ENCODE assay signal across 25 cellular contexts in the genomic region with DNA sequence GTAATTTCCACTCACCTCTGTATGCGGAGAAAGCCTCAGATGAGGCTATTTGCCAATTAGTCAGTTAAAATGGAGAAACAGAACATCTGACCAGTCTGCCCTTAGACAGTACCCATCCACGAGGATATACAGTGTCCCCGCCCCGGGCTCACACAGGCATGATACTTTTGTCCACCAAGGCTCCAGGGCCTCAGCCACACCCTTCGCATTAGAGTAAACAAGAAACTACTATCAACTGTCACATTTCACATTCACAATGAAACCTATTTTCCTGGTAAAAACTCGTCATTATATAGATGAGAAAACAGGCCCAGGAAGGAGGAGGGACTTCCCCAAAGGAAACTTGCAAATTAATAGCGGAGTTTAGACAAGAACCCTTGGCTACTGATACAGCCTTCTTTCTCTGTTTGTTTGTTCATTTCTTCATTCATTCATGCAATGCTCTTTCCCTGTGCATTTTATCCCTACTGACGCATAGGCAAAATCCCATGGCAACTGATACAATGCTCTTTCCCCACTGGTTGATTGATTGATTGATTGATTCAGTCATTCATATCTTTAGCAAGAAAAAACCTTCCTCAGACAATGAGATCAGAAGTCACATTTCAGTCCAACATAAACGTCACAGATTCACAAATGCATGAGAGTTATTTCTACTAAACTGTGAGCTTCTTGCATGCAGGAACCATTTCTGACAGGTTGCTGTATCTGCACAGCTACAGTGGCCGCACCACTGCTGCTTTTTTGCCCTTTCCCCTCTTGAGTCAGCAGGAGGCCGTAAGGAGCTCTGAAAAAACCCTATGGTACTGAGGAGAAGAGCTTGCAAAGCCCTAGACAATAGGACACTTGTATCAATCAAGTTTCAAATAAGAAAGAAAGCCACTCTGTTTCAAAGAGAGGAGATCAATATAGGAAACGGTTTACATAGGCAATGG.
A peak's percentile ranks its signal among the peaks of the same experiment; 100 is the strongest.
DNase-seq lines count a peak whose midpoint lies in the region; ATAC-seq and TF ChIP-seq lines count a peak whose summit lies in the region.
"Had no signal": no experiment of that assay in that cellular context is flagged by ENCODE, and none has a peak within 500 bp of the region (broad histone marks: within the 10 kb centered on the region; RNA-seq: fewer than 3 reads in every experiment).

No MANE protein-coding gene starts in this region.

- H3K36me3 Mint-ChIP-seq in activated T-helper 2 cell treated with anti-CD3 and anti-CD28 coated beads, Interferon-gamma antibody, Interleukin-2, Interleukin-4, amounts not matched to agents 10 μg/mL and 5 μg/mL and 100 μg/mL, durations not matched to agents 14 hours and 24 hours and 36 hours (ENCODE audit: low read depth), result peaks cover 3% of the 10 kb centered on the region
- no peaks in the 10 kb centered on the region for H3K36me3 Mint-ChIP-seq in neural progenitor cell
- H3K36me3 Mint-ChIP-seq: activated naive CD4-positive, alpha-beta T cell treated with anti-CD3 and anti-CD28 coated beads, Interleukin-2, amount 50 U/mL, for 24 hours; stimulated activated memory B cell treated with anti-CD40 and anti-IgM and Interleukin-4, amounts not matched to agents 10 μg/mL and 1 μg/mL and 100 μg/mL, for 72 hours had no signal

- DNase-seq in activated naive CD4-positive, alpha-beta T cell treated with Interleukin-2 at 50 U/mL for 16 hours, result peak; percentile 21
- no peak for DNase-seq in activated naive CD4-positive, alpha-beta T cell treated with anti-CD3 and anti-CD28 coated beads, Interleukin-2, amount 50 U/mL, for 16 hours
- DNase-seq in NCI-H748 (lab: John Stamatoyannopoulos, UW; ENCODE audit: unreplicated experiment) (peak; percentile 88), neural progenitor cell (ENCODE audit: low spot score) (peak; percentile 40), G401 (ENCODE audit: low spot score) (no peak), CD1c-positive myeloid dendritic cell (ENCODE audit: extremely low spot score) (no peak)
- no peak for DNase-seq in activated T-helper 2 cell treated with anti-CD3 and anti-CD28 coated beads, Interferon-gamma antibody, Interleukin-2, Interleukin-4, amounts not matched to agents 10 μg/mL and 5 μg/mL and 100 μg/mL, durations not matched to agents 14 hours and 24 hours and 36 hours (ENCODE audit: low spot score)
- DNase-seq: activated CD8-positive, alpha-beta memory T cell treated with anti-CD3 and anti-CD28 coated beads, Interleukin-2, amount 50 U/mL, for 4 hours; body of pancreas; effector CD4-positive, alpha-beta T cell; HCEC 1CT; islet precursor cell; MG63; NCI-H1417; NCI-H2171; NCI-H774; OCI-M1; T-helper 9 cell had no signal

- no peak overlapping the region for H3K4me3 ChIP-seq in neural progenitor cell
- H3K4me3 ChIP-seq: body of pancreas, MG63, prostate gland had no signal

- no peak overlapping the region for H2AFZ ChIP-seq in neural progenitor cell (replicated peaks)

- no peak for TF ChIP-seq CTCF in neural progenitor cell (IDR thresholded peaks at IDR 0.05)

- H3K36me3 ChIP-seq in neural progenitor cell, result no peaks in the 10 kb centered on the region
- H3K36me3 ChIP-seq: MG63, prostate gland had no signal

- H4K20me1 ChIP-seq in neural progenitor cell (ENCODE audit: low read depth), result no peaks in the 10 kb centered on the region

- peaks cover 4% of the 10 kb centered on the region for H3K9me3 Mint-ChIP-seq in activated T-helper 2 cell treated with anti-CD3 and anti-CD28 coated beads, Interferon-gamma antibody, Interleukin-2, Interleukin-4, amounts not matched to agents 10 μg/mL and 5 μg/mL and 100 μg/mL, durations not matched to agents 14 hours and 24 hours and 36 hours
- no peaks in the 10 kb centered on the region for H3K9me3 Mint-ChIP-seq in neural progenitor cell
- H3K9me3 Mint-ChIP-seq: activated naive CD4-positive, alpha-beta T cell treated with anti-CD3 and anti-CD28 coated beads, Interleukin-2, amount 50 U/mL, for 24 hours; stimulated activated memory B cell treated with anti-CD40 and anti-IgM and Interleukin-4, amounts not matched to agents 10 μg/mL and 1 μg/mL and 100 μg/mL, for 72 hours had no signal

- in situ Hi-C loops in G401 (cut with HindIII; ENCODE audit: low sequenced_read_pairs), result loop anchor here (25.0 kb wide), 1 partner anchor 257 kb away; no protein-coding TSS in a partner anchor

- peak overlapping the region; percentile 85 for H3K27ac Mint-ChIP-seq in activated T-helper 2 cell treated with anti-CD3 and anti-CD28 coated beads, Interferon-gamma antibody, Interleukin-2, Interleukin-4, amounts not matched to agents 10 μg/mL and 5 μg/mL and 100 μg/mL, durations not matched to agents 14 hours and 24 hours and 36 hours
- H3K27ac Mint-ChIP-seq in neural progenitor cell, result no peak overlapping the region
- H3K27ac Mint-ChIP-seq: activated naive CD4-positive, alpha-beta T cell treated with anti-CD3 and anti-CD28 coated beads, Interleukin-2, amount 50 U/mL, for 24 hours; stimulated activated memory B cell treated with anti-CD40 and anti-IgM and Interleukin-4, amounts not matched to agents 10 μg/mL and 1 μg/mL and 100 μg/mL, for 72 hours; WTC11 had no signal

- H3F3A ChIP-seq in neural progenitor cell (ENCODE audit: low read depth), result no peaks in the 10 kb centered on the region

- ATAC-seq in GM18909 (IDR thresholded peaks at IDR 0.05; ENCODE audit: poor library complexity, unreplicated experiment), result no peak
- ATAC-seq: body of pancreas; esophagus mucosa; stimulated activated memory B cell treated with anti-CD40 and anti-IgM and Interleukin-4, amounts not matched to agents 10 μg/mL and 1 μg/mL and 100 μg/mL, for 72 hours; WTC11 had no signal

- no peaks in the 10 kb centered on the region for H3K79me2 ChIP-seq in neural progenitor cell (ENCODE audit: low read depth)

- H3K27me3 Mint-ChIP-seq in activated T-helper 2 cell treated with anti-CD3 and anti-CD28 coated beads, Interferon-gamma antibody, Interleukin-2, Interleukin-4, amounts not matched to agents 10 μg/mL and 5 μg/mL and 100 μg/mL, durations not matched to agents 14 hours and 24 hours and 36 hours (ENCODE audit: low read depth), result no peaks in the 10 kb centered on the region
- peaks cover 4% of the 10 kb centered on the region for H3K27me3 Mint-ChIP-seq in neural progenitor cell (ENCODE audit: insufficient read depth, low read depth)
- H3K27me3 Mint-ChIP-seq: activated naive CD4-positive, alpha-beta T cell treated with anti-CD3 and anti-CD28 coated beads, Interleukin-2, amount 50 U/mL, for 24 hours had no signal

- H3K9me3 ChIP-seq in neural progenitor cell (ENCODE audit: low read depth), result no peaks in the 10 kb centered on the region
- H3K9me3 ChIP-seq: body of pancreas, MG63, prostate gland had no signal

- peaks cover 9% of the 10 kb centered on the region for H3K4me1 ChIP-seq in neural progenitor cell
- H3K4me1 ChIP-seq: body of pancreas, prostate gland had no signal

- no peak overlapping the region for H3K9ac ChIP-seq in neural progenitor cell

- H3K27me3 ChIP-seq in neural progenitor cell, result no peaks in the 10 kb centered on the region
- H3K27me3 ChIP-seq: body of pancreas, MG63 had no signal

- no peak overlapping the region for H3K4me2 ChIP-seq in neural progenitor cell

- peaks cover 33% of the 10 kb centered on the region for H3K4me1 Mint-ChIP-seq in activated T-helper 2 cell treated with anti-CD3 and anti-CD28 coated beads, Interferon-gamma antibody, Interleukin-2, Interleukin-4, amounts not matched to agents 10 μg/mL and 5 μg/mL and 100 μg/mL, durations not matched to agents 14 hours and 24 hours and 36 hours (ENCODE audit: low read depth)
- peaks cover 12% of the 10 kb centered on the region for H3K4me1 Mint-ChIP-seq in neural progenitor cell
- H3K4me1 Mint-ChIP-seq: stimulated activated memory B cell treated with anti-CD40 and anti-IgM and Interleukin-4, amounts not matched to agents 10 μg/mL and 1 μg/mL and 100 μg/mL, for 72 hours had no signal

- H3K27ac ChIP-seq in neural progenitor cell, result no peak overlapping the region
- H3K27ac ChIP-seq: body of pancreas, C4-2B, prostate gland had no signal

- intact Hi-C loops in activated T-helper 2 cell treated with anti-CD3 and anti-CD28 coated beads, Interferon-gamma antibody, Interleukin-2, Interleukin-4, amounts not matched to agents 10 μg/mL and 5 μg/mL and 100 μg/mL, durations not matched to agents 14 hours and 24 hours and 36 hours (cut with micrococcal nuclease), result loop anchor here (1.0 to 5.0 kb wide), 2 partner anchors 33 to 244 kb away; no protein-coding TSS in a partner anchor

- H3K4me3 Mint-ChIP-seq in activated T-helper 2 cell treated with anti-CD3 and anti-CD28 coated beads, Interferon-gamma antibody, Interleukin-2, Interleukin-4, amounts not matched to agents 10 μg/mL and 5 μg/mL and 100 μg/mL, durations not matched to agents 14 hours and 24 hours and 36 hours (ENCODE audit: low read depth), result peak overlapping the region; percentile 45
- H3K4me3 Mint-ChIP-seq in neural progenitor cell, result no peak overlapping the region
- H3K4me3 Mint-ChIP-seq: activated naive CD4-positive, alpha-beta T cell treated with anti-CD3 and anti-CD28 coated beads, Interleukin-2, amount 50 U/mL, for 24 hours; stimulated activated memory B cell treated with anti-CD40 and anti-IgM and Interleukin-4, amounts not matched to agents 10 μg/mL and 1 μg/mL and 100 μg/mL, for 72 hours; WTC11 had no signal

Comparison
In these comparisons a context has a peak if more than half of its experiments do, and no peak if none do; other contexts are left out.
1. DNase-seq: peak in activated naive CD4-positive, alpha-beta T cell treated with Interleukin-2 at 50 U/mL for 16 hours (single experiment), NCI-H748 (single experiment) and neural progenitor cell (single experiment); none in activated naive CD4-positive, alpha-beta T cell treated with anti-CD3 and anti-CD28 coated beads, Interleukin-2, amount 50 U/mL, for 16 hours (single experiment), activated T-helper 2 cell treated with anti-CD3 and anti-CD28 coated beads, Interferon-gamma antibody, Interleukin-2, Interleukin-4, amounts not matched to agents 10 μg/mL and 5 μg/mL and 100 μg/mL, durations not matched to agents 14 hours and 24 hours and 36 hours (single experiment), G401 (single experiment) and CD1c-positive myeloid dendritic cell (single experiment).